Comparison of ENCODE assay signal across 1 cellular context in the genomic region with DNA sequence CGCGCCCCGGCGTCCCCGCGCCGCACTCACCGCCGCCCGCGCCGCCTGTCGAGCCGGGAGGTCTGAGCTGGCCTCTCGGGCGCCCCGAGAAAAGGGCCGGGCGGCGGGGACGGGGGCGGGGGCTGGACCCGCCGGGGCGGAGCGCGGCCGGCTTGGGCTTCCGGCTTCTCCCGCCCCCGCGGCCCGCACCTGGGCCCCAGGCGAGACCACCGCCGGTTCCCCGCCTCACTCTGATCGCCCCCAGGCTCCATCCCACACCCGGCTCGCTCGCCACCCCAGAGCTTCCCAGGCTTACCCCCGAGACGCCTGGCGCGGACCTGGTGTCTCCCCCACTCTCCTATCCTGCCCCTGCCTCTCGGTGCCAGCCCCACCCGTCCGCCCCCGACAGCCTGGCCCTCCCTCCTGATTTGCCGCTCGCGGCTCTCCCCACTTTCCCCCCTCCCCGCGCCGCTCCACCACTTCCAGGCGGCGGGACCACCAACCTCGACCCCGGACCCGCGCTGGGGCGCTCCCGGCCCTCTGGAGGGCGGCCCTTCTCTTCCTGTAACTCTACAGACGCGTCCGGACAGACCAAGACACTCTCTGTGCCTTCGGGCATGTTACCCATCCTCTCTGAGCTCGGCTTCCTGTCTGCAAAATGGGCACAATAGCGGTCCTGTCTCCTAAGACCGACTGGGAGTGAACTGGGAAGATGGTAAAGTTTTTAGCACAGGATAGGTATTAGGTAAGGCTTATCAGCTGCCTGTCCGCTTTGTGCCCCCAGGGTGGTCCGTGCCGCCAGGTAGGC.
TF ChIP-seq lines count a peak whose summit lies in the region.

A gene (minus strand): TSS at position 64 of the 787 bp plus-strand sequence. CDS start 30,189 bp downstream, outside the sequence.

TF ChIP-seq in HEK293, 187 proteins besides CTCF, POLR2A, EP300 and RAD21 (continued from another document):
- TF ChIP-seq, protein P1, sequence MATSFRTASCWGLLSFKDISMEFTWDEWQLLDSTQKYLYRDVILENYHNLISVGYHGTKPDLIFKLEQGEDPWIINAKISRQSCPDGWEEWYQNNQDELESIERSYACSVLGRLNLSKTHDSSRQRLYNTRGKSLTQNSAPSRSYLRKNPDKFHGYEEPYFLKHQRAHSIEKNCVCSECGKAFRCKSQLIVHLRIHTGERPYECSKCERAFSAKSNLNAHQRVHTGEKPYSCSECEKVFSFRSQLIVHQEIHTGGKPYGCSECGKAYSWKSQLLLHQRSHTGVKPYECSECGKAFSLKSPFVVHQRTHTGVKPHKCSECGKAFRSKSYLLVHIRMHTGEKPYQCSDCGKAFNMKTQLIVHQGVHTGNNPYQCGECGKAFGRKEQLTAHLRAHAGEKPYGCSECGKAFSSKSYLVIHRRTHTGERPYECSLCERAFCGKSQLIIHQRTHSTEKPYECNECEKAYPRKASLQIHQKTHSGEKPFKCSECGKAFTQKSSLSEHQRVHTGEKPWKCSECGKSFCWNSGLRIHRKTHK (tag by site-specific recombination; IDR thresholded peaks at IDR 0.05), result no peak
- TF ChIP-seq ZBTB17 (tag by site-specific recombination; IDR thresholded peaks at IDR 0.05) (peak; percentile 76; the same call in 1 of the 2 replicates), ZNF132 (tag by site-specific recombination; IDR thresholded peaks at IDR 0.05; ENCODE audit: borderline replicate concordance) (no peak), TCF7L2 (IDR thresholded peaks at IDR 0.05; ENCODE audit: borderline replicate concordance, low read depth, low read length) (no peak), ZBTB8A (tag by site-specific recombination; IDR thresholded peaks at IDR 0.05) (peak; percentile 73), KLF1 (tag by site-specific recombination; IDR thresholded peaks at IDR 0.05) (peak; percentile 71), KLF8 (tag by site-specific recombination; IDR thresholded peaks at IDR 0.05) (peak; percentile 59; the same call in 1 of the 2 replicates), ZNF140 (tag by site-specific recombination; IDR thresholded peaks at IDR 0.05) (no peak), HOXD13 (CRISPR knock-in tag; IDR thresholded peaks at IDR 0.05; ENCODE audit: borderline replicate concordance) (no peak), ZNF23 (tag by site-specific recombination; IDR thresholded peaks at IDR 0.05; ENCODE audit: borderline replicate concordance) (no peak), ZFHX2 (tag by site-specific recombination; conservative IDR thresholded peaks at IDR 0.05) (peak; percentile 93), ZNF121 (tag by site-specific recombination; IDR thresholded peaks at IDR 0.05) (peak; percentile 83; the same call in 1 of the 2 replicates), ZNF701 (tag by site-specific recombination; IDR thresholded peaks at IDR 0.05) (no peak), ZNF324 (tag by site-specific recombination; IDR thresholded peaks at IDR 0.05) (no peak), BCL11A (tag by site-specific recombination; IDR thresholded peaks at IDR 0.05; ENCODE audit: low read depth) (0 out of 2 replicates have a peak, but pooled peaks have one; percentile 19)
- TF ChIP-seq, protein P2, sequence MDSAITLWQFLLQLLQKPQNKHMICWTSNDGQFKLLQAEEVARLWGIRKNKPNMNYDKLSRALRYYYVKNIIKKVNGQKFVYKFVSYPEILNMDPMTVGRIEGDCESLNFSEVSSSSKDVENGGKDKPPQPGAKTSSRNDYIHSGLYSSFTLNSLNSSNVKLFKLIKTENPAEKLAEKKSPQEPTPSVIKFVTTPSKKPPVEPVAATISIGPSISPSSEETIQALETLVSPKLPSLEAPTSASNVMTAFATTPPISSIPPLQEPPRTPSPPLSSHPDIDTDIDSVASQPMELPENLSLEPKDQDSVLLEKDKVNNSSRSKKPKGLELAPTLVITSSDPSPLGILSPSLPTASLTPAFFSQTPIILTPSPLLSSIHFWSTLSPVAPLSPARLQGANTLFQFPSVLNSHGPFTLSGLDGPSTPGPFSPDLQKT (IDR thresholded peaks at IDR 0.05; ENCODE audit: borderline replicate concordance, low read depth, low read length), result no peak
- TF ChIP-seq, protein P3, sequence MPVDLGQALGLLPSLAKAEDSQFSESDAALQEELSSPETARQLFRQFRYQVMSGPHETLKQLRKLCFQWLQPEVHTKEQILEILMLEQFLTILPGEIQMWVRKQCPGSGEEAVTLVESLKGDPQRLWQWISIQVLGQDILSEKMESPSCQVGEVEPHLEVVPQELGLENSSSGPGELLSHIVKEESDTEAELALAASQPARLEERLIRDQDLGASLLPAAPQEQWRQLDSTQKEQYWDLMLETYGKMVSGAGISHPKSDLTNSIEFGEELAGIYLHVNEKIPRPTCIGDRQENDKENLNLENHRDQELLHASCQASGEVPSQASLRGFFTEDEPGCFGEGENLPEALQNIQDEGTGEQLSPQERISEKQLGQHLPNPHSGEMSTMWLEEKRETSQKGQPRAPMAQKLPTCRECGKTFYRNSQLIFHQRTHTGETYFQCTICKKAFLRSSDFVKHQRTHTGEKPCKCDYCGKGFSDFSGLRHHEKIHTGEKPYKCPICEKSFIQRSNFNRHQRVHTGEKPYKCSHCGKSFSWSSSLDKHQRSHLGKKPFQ (tag by site-specific recombination; IDR thresholded peaks at IDR 0.05), result no peak
- TF ChIP-seq, protein P4, sequence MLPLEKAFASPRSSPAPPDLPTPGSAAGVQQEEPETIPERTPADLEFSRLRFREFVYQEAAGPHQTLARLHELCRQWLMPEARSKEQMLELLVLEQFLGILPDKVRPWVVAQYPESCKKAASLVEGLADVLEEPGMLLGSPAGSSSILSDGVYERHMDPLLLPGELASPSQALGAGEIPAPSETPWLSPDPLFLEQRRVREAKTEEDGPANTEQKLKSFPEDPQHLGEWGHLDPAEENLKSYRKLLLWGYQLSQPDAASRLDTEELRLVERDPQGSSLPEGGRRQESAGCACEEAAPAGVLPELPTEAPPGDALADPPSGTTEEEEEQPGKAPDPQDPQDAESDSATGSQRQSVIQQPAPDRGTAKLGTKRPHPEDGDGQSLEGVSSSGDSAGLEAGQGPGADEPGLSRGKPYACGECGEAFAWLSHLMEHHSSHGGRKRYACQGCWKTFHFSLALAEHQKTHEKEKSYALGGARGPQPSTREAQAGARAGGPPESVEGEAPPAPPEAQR (tag by site-specific recombination; IDR thresholded peaks at IDR 0.05), result no peak
- TF ChIP-seq, protein P5, sequence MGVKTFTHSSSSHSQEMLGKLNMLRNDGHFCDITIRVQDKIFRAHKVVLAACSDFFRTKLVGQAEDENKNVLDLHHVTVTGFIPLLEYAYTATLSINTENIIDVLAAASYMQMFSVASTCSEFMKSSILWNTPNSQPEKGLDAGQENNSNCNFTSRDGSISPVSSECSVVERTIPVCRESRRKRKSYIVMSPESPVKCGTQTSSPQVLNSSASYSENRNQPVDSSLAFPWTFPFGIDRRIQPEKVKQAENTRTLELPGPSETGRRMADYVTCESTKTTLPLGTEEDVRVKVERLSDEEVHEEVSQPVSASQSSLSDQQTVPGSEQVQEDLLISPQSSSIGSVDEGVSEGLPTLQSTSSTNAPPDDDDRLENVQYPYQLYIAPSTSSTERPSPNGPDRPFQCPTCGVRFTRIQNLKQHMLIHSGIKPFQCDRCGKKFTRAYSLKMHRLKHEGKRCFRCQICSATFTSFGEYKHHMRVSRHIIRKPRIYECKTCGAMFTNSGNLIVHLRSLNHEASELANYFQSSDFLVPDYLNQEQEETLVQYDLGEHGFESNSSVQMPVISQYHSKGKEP (tag by site-specific recombination; IDR thresholded peaks at IDR 0.05), result no peak
